ENCODE assay signal across 26 cellular contexts in the genomic region with DNA sequence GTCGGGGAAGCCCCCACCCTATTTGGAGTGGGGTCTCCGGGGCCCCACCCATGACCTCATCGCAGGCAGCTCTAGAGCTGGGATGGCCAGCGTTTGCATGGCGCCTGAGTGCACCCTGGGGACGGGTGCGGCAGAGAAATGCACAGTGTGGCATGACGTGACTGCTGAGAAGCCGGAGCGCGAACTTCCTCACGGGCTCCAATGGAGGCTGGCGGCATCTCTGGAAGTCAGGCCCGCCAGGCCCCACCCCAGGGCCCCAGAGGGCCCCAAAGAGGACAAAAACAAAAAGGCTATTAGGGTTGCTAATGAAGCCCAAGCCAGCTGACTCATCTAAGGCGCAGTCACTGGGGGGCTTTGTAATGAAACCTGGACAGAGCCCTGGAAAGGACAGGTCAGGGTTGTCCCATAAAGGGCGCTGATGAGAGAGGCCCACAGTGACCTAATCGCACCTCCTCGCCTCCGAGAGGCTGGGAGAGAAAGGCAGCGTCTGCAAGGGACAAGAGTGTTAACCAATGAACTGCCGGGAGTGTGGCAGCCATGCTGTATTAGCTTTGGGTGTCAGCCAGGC.
A peak's percentile ranks its signal among the peaks of the same experiment; 100 is the strongest.
DNase-seq lines count a peak whose midpoint lies in the region; ATAC-seq and TF ChIP-seq lines count a peak whose summit lies in the region.
"Had no signal": no experiment of that assay in that cellular context is flagged by ENCODE, and none has a peak within 500 bp of the region (broad histone marks: within the 10 kb centered on the region; RNA-seq: fewer than 3 reads in every experiment).

No MANE protein-coding gene starts in this region.

- intact Hi-C loops in esophagus muscularis mucosa (cut with DNase I) (no loop called here), transverse colon (cut with DNase I; ENCODE audit: low total_unique reads) (no loop called here)

- in situ Hi-C loops in transverse colon (cut with MboI; ENCODE audit: low pct_ligation_motif_present in 1 of 4, low pct_unique_long_range_greater_than_20kb in 1 of 4, low sequenced_read_pairs in 3 of 4), result no loop called here

- H3K4me3 ChIP-seq in esophagus muscularis mucosa (peak overlapping the region; percentile 38 to 48 (median 43)), right atrium auricular region (peak overlapping the region in 1 of 2 donors; percentile 24), parathyroid adenoma (ENCODE audit: low read depth, low read length) (no peak overlapping the region), transverse colon (no peak overlapping the region)
- H3K4me3 ChIP-seq: body of pancreas, gastrocnemius medialis, HAP-1 had no signal

- TF ChIP-seq CTCF in esophagus muscularis mucosa (IDR thresholded peaks at IDR 0.05) (no peak), right atrium auricular region (IDR thresholded peaks at IDR 0.05) (no peak), parathyroid adenoma (IDR thresholded peaks at IDR 0.05) (no peak), transverse colon (IDR thresholded peaks at IDR 0.05) (no peak)

- TF ChIP-seq POLR2A in esophagus muscularis mucosa (IDR thresholded peaks at IDR 0.05; ENCODE audit: low read depth) (no peak), transverse colon (IDR thresholded peaks at IDR 0.05) (no peak)

- H3K79me2 ChIP-seq in parathyroid adenoma, result no peaks in the 10 kb centered on the region

- CTCF ChIA-PET in activated CD4-positive, alpha-beta T cell treated with anti-CD3 and anti-CD28 coated beads, Interleukin-2, amount 10 ng/mL, durations not matched to agents 7 days and 5 days (lab: Charles Lee), result no interaction called here

- H3K36me3 ChIP-seq in esophagus muscularis mucosa (no peaks in the 10 kb centered on the region), right atrium auricular region (no peaks in the 10 kb centered on the region), parathyroid adenoma (ENCODE audit: control insufficient read depth, insufficient read depth, low read length) (no peaks in the 10 kb centered on the region), transverse colon (no peaks in the 10 kb centered on the region)
- H3K36me3 ChIP-seq: gastrocnemius medialis, HAP-1 had no signal

- H3K27me3 Mint-ChIP-seq in activated CD4-positive, alpha-beta T cell treated with anti-CD3 and anti-CD28 coated beads, Interleukin-2, amount 10 ng/mL, durations not matched to agents 7 days and 5 days, result no peaks in the 10 kb centered on the region

- 94% methylated on average over 20 of the region's 21 CpGs for WGBS in esophagus muscularis mucosa
- 86 to 92% methylated on average over 10 to 21 of the region's 21 CpGs for WGBS in transverse colon (ENCODE audit: low coverage in 1 of 2), 2 donors

- H3K4me3 Mint-ChIP-seq in activated CD4-positive, alpha-beta T cell treated with anti-CD3 and anti-CD28 coated beads, Interleukin-2, amount 10 ng/mL, durations not matched to agents 7 days and 5 days, result no peak overlapping the region
- H3K4me3 Mint-ChIP-seq: CD14-positive monocyte; naive B cell; T-helper 1 cell treated with Interleukin-12 subunit alpha and Interleukin-12 subunit beta and Interleukin-4 antibody, amounts not matched to agents 30 μg/mL and 1 μg/mL, for 36 hours had no signal

- H3K4me1 Mint-ChIP-seq in activated CD4-positive, alpha-beta T cell treated with anti-CD3 and anti-CD28 coated beads, Interleukin-2, amount 10 ng/mL, durations not matched to agents 7 days and 5 days, result no peaks in the 10 kb centered on the region

- H3K27ac ChIP-seq in esophagus muscularis mucosa (replicated peaks in 1 of 4) (peak overlapping the region; percentile 33 to 52 (median 43)), right atrium auricular region (peak overlapping the region; percentile 59 to 72), parathyroid adenoma (peak overlapping the region; percentile 73), transverse colon (peak overlapping the region in 3 of 4 donors; percentile 7 to 48 (median 43))
- H3K27ac ChIP-seq: body of pancreas, gastrocnemius medialis, HL-60 had no signal

- no peak overlapping the region for H2AFZ ChIP-seq in parathyroid adenoma

- H3K27ac Mint-ChIP-seq in activated CD4-positive, alpha-beta T cell treated with anti-CD3 and anti-CD28 coated beads, Interleukin-2, amount 10 ng/mL, durations not matched to agents 7 days and 5 days, result no peak overlapping the region
- H3K27ac Mint-ChIP-seq: T-helper 1 cell treated with Interleukin-12 subunit alpha and Interleukin-12 subunit beta and Interleukin-4 antibody, amounts not matched to agents 30 μg/mL and 1 μg/mL, for 36 hours had no signal

- no peak overlapping the region for H3K4me2 ChIP-seq in parathyroid adenoma (ENCODE audit: low read length)

- POLR2A ChIA-PET in activated CD4-positive, alpha-beta T cell treated with anti-CD3 and anti-CD28 coated beads, Interleukin-2, amount 10 ng/mL, durations not matched to agents 7 days and 5 days (lab: Charles Lee), result no interaction called here

- DNase-seq in esophagus muscularis mucosa (ENCODE audit: extremely low spot score), result no peak
- no peak for DNase-seq in right atrium auricular region (ENCODE audit: low spot score)
- DNase-seq in transverse colon, result no peak
- no peak for DNase-seq in A172 (ENCODE audit: low spot score)
- DNase-seq in RPMI8226, result no peak
- no peak for DNase-seq in activated CD4-positive, alpha-beta T cell treated with anti-CD3 and anti-CD28 coated beads, Interleukin-2, amount 10 ng/mL, durations not matched to agents 7 days and 5 days
- DNase-seq: activated CD4-positive, alpha-beta T cell treated with anti-CD3 and anti-CD28 coated beads for 1 hour; activated CD8-positive, alpha-beta memory T cell treated with anti-CD3 and anti-CD28 coated beads for 24 hours; activated gamma-delta T cell; activated T-cell treated with anti-CD3 and anti-CD28 coated beads, Interleukin-2, amount 50 U/mL, for 1 hour; body of pancreas; Calu3; effector CD8-positive, alpha-beta T cell; gastrocnemius medialis; naive B cell; NCI-H1048; NCI-H187; NCI-H526 had no signal

- H3K4me1 ChIP-seq in esophagus muscularis mucosa (peaks cover 0 to 50% (median 33%) of the 10 kb centered on the region in 4 donors), right atrium auricular region (no peaks in the 10 kb centered on the region), parathyroid adenoma (peaks cover 14% of the 10 kb centered on the region), transverse colon (peaks cover 0 to 4% (median 0%) of the 10 kb centered on the region in 4 donors)
- H3K4me1 ChIP-seq: body of pancreas, gastrocnemius medialis, HAP-1 had no signal

- H3K9me3 ChIP-seq in esophagus muscularis mucosa (no peaks in the 10 kb centered on the region), right atrium auricular region (no peaks in the 10 kb centered on the region), parathyroid adenoma (ENCODE audit: control insufficient read depth, low read length) (no peaks in the 10 kb centered on the region), transverse colon (no peaks in the 10 kb centered on the region)
- H3K9me3 ChIP-seq: body of pancreas, gastrocnemius medialis, HAP-1 had no signal

- no peaks in the 10 kb centered on the region for H3K36me3 Mint-ChIP-seq in activated CD4-positive, alpha-beta T cell treated with anti-CD3 and anti-CD28 coated beads, Interleukin-2, amount 10 ng/mL, durations not matched to agents 7 days and 5 days (ENCODE audit: low read depth)
- H3K36me3 Mint-ChIP-seq: CD14-positive monocyte had no signal

- no peak for ATAC-seq in GM19455 (IDR thresholded peaks at IDR 0.05; ENCODE audit: unreplicated experiment)
- ATAC-seq: body of pancreas, esophagus mucosa, gastrocnemius medialis, Panc1 had no signal

- H3K9me3 Mint-ChIP-seq in activated CD4-positive, alpha-beta T cell treated with anti-CD3 and anti-CD28 coated beads, Interleukin-2, amount 10 ng/mL, durations not matched to agents 7 days and 5 days, result peaks cover 3% of the 10 kb centered on the region
- H3K9me3 Mint-ChIP-seq: T-helper 1 cell treated with Interleukin-12 subunit alpha and Interleukin-12 subunit beta and Interleukin-4 antibody, amounts not matched to agents 30 μg/mL and 1 μg/mL, for 36 hours had no signal

- no peak overlapping the region for H3K9ac ChIP-seq in parathyroid adenoma

- no peaks in the 10 kb centered on the region for H3K27me3 ChIP-seq in esophagus muscularis mucosa
- H3K27me3 ChIP-seq in right atrium auricular region, result no peaks in the 10 kb centered on the region
- H3K27me3 ChIP-seq in parathyroid adenoma (ENCODE audit: control insufficient read depth, insufficient read depth, low read length), result no peaks in the 10 kb centered on the region
- no peaks in the 10 kb centered on the region for H3K27me3 ChIP-seq in transverse colon
- H3K27me3 ChIP-seq: body of pancreas, gastrocnemius medialis had no signal

- TF ChIP-seq EP300 in esophagus muscularis mucosa (IDR thresholded peaks at IDR 0.05) (no peak), transverse colon (IDR thresholded peaks at IDR 0.05; ENCODE audit: low read depth) (no peak)

Comparison
In these comparisons a context has a peak if more than half of its experiments do, and no peak if none do; other contexts are left out.
1. H3K4me3 ChIP-seq: peak in esophagus muscularis mucosa (4 of 4); none in parathyroid adenoma (single experiment) and transverse colon (0 of 4).
2. Peak in every context shown above with its lines, with median percentiles within 50 percentile points of each other: H3K27ac ChIP-seq.